ENCODE assay signal across 8 cellular contexts in the genomic region with DNA sequence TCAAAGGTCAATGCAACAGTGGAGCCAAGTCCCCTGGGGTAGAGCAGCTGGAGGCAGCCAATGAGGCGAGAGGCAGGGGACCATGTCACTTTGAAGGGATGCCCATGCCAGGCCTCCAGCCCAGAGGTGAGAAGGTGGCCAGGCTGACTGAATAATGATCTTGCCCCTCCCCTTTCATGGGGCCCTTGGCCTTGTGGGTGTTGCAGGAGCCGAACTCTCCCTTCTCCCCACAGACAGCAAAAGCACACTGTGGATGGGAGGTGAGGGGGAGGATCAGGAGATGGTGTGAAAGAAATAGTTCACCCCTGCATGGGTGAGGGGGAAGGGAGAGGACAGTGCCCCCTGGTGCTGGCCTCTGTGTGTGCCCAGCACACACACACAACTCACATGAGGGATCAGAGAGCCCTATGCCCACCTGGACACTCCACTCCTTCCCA. TPM values are rescaled to one million over a fixed set of nuclear protein-coding genes. Genes with fewer than 3 reads are reported as not detected.
A peak's percentile ranks its signal among the peaks of the same experiment; 100 is the strongest.
DNase-seq lines count a peak whose midpoint lies in the region; ATAC-seq, FAIRE-seq and TF ChIP-seq lines count a peak whose summit lies in the region.

No MANE protein-coding gene starts in this region.

- H3K4me1 Mint-ChIP-seq in activated CD8-positive, alpha-beta memory T cell treated with anti-CD3 and anti-CD28 coated beads, Interleukin-2, amount 10 ng/mL, durations not matched to agents 7 days and 5 days: peaks cover 87% of the 10 kb centered on the region
- peaks cover 78% of the 10 kb centered on the region for H3K4me1 Mint-ChIP-seq in T-helper 1 cell treated with Interleukin-12 subunit alpha and Interleukin-12 subunit beta and Interleukin-4 antibody, amounts not matched to agents 30 μg/mL and 1 μg/mL, for 36 hours (ENCODE audit: low read depth)
- no peaks in the 10 kb centered on the region for H3K4me1 Mint-ChIP-seq in endodermal cell

- H3K9me3 ChIP-seq in endodermal cell (ENCODE audit: control insufficient read depth, low read length): no peaks in the 10 kb centered on the region
- H3K9me3 ChIP-seq in sigmoid colon: no peaks in the 10 kb centered on the region

- intact Hi-C loops in sigmoid colon (cut with DNase I): no loop called here

- TF ChIP-seq POLR2A in sigmoid colon (IDR thresholded peaks at IDR 0.05) (no peak), H54 (IDR thresholded peaks at IDR 0.05; ENCODE audit: low read depth, low read length) (no peak)

- peaks cover 39% of the 10 kb centered on the region for H3K27me3 ChIP-seq in endodermal cell (ENCODE audit: control insufficient read depth, insufficient read depth, low read length, poor library complexity, severe bottlenecking)
- peaks cover 18 to 80% (median 42%) of the 10 kb centered on the region in 3 donors for H3K27me3 ChIP-seq in sigmoid colon

- H3K27ac Mint-ChIP-seq in activated CD8-positive, alpha-beta memory T cell treated with anti-CD3 and anti-CD28 coated beads, Interleukin-2, amount 10 ng/mL, durations not matched to agents 7 days and 5 days: peak overlapping the region; percentile 9
- H3K27ac Mint-ChIP-seq in T-helper 1 cell treated with Interleukin-12 subunit alpha and Interleukin-12 subunit beta and Interleukin-4 antibody, amounts not matched to agents 30 μg/mL and 1 μg/mL, for 36 hours: peak overlapping the region; percentile 31
- no peak overlapping the region for H3K27ac Mint-ChIP-seq in endodermal cell

- no peaks in the 10 kb centered on the region for H3K4me1 ChIP-seq in endodermal cell (ENCODE audit: control insufficient read depth, insufficient read depth, low read length)
- H3K4me1 ChIP-seq in sigmoid colon: peaks cover 0 to 14% (median 13%) of the 10 kb centered on the region in 4 donors

- no peak for ATAC-seq in activated CD8-positive, alpha-beta memory T cell treated with anti-CD3 and anti-CD28 coated beads, Interleukin-2, amount 10 ng/mL, durations not matched to agents 7 days and 5 days

- peak; percentile 66 for DNase-seq in activated CD8-positive, alpha-beta memory T cell treated with anti-CD3 and anti-CD28 coated beads, Interleukin-2, amount 10 ng/mL, durations not matched to agents 7 days and 5 days
- DNase-seq in activated CD8-positive, alpha-beta memory T cell treated with anti-CD3 and anti-CD28 coated beads, Interleukin-2, amount 50 U/mL, for 4 hours: no peak
- DNase-seq in endodermal cell (no peak), HT-29 (ENCODE audit: low spot score) (no peak), sigmoid colon (no peak), H54 (ENCODE audit: insufficient read length, low spot score) (no peak)
- peak; percentile 47 for DNase-seq in stimulated activated CD4-positive, alpha-beta T cell treated with anti-CD3 and anti-CD28 coated beads, Interleukin-4, amount 100 ng/mL, for 24 hours

- H3K36me3 ChIP-seq in endodermal cell (ENCODE audit: control insufficient read depth, insufficient read depth, low read length): no peaks in the 10 kb centered on the region
- no peaks in the 10 kb centered on the region for H3K36me3 ChIP-seq in sigmoid colon

- H3K9me3 Mint-ChIP-seq in activated CD8-positive, alpha-beta memory T cell treated with anti-CD3 and anti-CD28 coated beads, Interleukin-2, amount 10 ng/mL, durations not matched to agents 7 days and 5 days (ENCODE audit: low read depth): no peaks in the 10 kb centered on the region
- no peaks in the 10 kb centered on the region for H3K9me3 Mint-ChIP-seq in T-helper 1 cell treated with Interleukin-12 subunit alpha and Interleukin-12 subunit beta and Interleukin-4 antibody, amounts not matched to agents 30 μg/mL and 1 μg/mL, for 36 hours
- peaks cover 3% of the 10 kb centered on the region for H3K9me3 Mint-ChIP-seq in endodermal cell

- H3K27ac ChIP-seq in endodermal cell (ENCODE audit: low read depth, low read length) (no peak overlapping the region), sigmoid colon (no peak overlapping the region)

- H3K4me3 ChIP-seq in endodermal cell (ENCODE audit: low read length) (no peak overlapping the region), sigmoid colon (no peak overlapping the region)

- TF ChIP-seq CTCF in endodermal cell (conservative IDR thresholded peaks at IDR 0.05): peak; percentile 73
- peak in 1 of 4 experiments; percentile 15 for TF ChIP-seq CTCF in sigmoid colon (IDR thresholded peaks at IDR 0.05)

- no peaks in the 10 kb centered on the region for H3K36me3 Mint-ChIP-seq in activated CD8-positive, alpha-beta memory T cell treated with anti-CD3 and anti-CD28 coated beads, Interleukin-2, amount 10 ng/mL, durations not matched to agents 7 days and 5 days
- H3K36me3 Mint-ChIP-seq in T-helper 1 cell treated with Interleukin-12 subunit alpha and Interleukin-12 subunit beta and Interleukin-4 antibody, amounts not matched to agents 30 μg/mL and 1 μg/mL, for 36 hours (ENCODE audit: low read depth): no peaks in the 10 kb centered on the region
- H3K36me3 Mint-ChIP-seq in endodermal cell (ENCODE audit: low read depth): no peaks in the 10 kb centered on the region

- CTCF ChIA-PET in activated CD8-positive, alpha-beta memory T cell treated with anti-CD3 and anti-CD28 coated beads, Interleukin-2, amount 10 ng/mL, durations not matched to agents 7 days and 5 days (lab: Charles Lee): interaction anchor here (1.8 to 8.2 kb wide), 6 partner anchors 10 to 24 kb away, joined by 7 to 157 read pairs (median 24); partner anchors contain the start of gene TBX21

- FAIRE-seq in H54 (lab: Jason Lieb, UNC): no peak

- no peak overlapping the region for H3K4me3 Mint-ChIP-seq in activated CD8-positive, alpha-beta memory T cell treated with anti-CD3 and anti-CD28 coated beads, Interleukin-2, amount 10 ng/mL, durations not matched to agents 7 days and 5 days
- peak overlapping the region; percentile 21 for H3K4me3 Mint-ChIP-seq in T-helper 1 cell treated with Interleukin-12 subunit alpha and Interleukin-12 subunit beta and Interleukin-4 antibody, amounts not matched to agents 30 μg/mL and 1 μg/mL, for 36 hours
- no peak overlapping the region for H3K4me3 Mint-ChIP-seq in endodermal cell

- WGBS in endodermal cell (ENCODE audit: insufficient coverage in 1 of 2, insufficient read length in 1 of 2), 2 experiments: 100% methylated on average over 1 of the region's 2 CpGs; no CpG with 5 or more reads in 1 of the 2 experiments
- 61 to 67% methylated on average over 2 of the region's 2 CpGs for WGBS in sigmoid colon, 2 donors

- peaks cover 10% of the 10 kb centered on the region for H3K27me3 Mint-ChIP-seq in activated CD8-positive, alpha-beta memory T cell treated with anti-CD3 and anti-CD28 coated beads, Interleukin-2, amount 10 ng/mL, durations not matched to agents 7 days and 5 days
- H3K27me3 Mint-ChIP-seq in T-helper 1 cell treated with Interleukin-12 subunit alpha and Interleukin-12 subunit beta and Interleukin-4 antibody, amounts not matched to agents 30 μg/mL and 1 μg/mL, for 36 hours (ENCODE audit: low read depth): no peaks in the 10 kb centered on the region
- H3K27me3 Mint-ChIP-seq in endodermal cell (ENCODE audit: insufficient read depth): peaks cover 87% of the 10 kb centered on the region

- TF ChIP-seq EP300 in sigmoid colon (IDR thresholded peaks at IDR 0.05): no peak

- no peak overlapping the region for H3K9ac ChIP-seq in endodermal cell (ENCODE audit: extremely low read depth, low read length, poor library complexity, severe bottlenecking)

RNA-seq across cellular contexts. Expression of gene TBX21, which starts 15.8 kb away (rescaled TPM):
- total RNA-seq in activated CD8-positive, alpha-beta memory T cell treated with anti-CD3 and anti-CD28 coated beads, Interleukin-2, amount 10 ng/mL, durations not matched to agents 7 days and 5 days: 10 to 100 TPM; 59.0 to 68.4 TPM
- total RNA-seq in endodermal cell: not detected
- not detected for polyA plus RNA-seq in endodermal cell (2013, experiment 1 of 2)
- polyA plus RNA-seq in endodermal cell (2013, experiment 2 of 2): not detected
- not detected in 2 replicates for total RNA-seq in HT-29 (2014; rRNA removed; shearing (Covaris generic))
- total RNA-seq in sigmoid colon: under 1 TPM in 2 of 4 donors, not detected in 2; 0.36 to 0.41 TPM
- polyA plus RNA-seq in sigmoid colon: 1 to 10 TPM in 1 of 3 donors, under 1 TPM in 2; under 0.01 to 1.2 (median 0.23) TPM

RNA-seq across cellular contexts. Expression of gene TBKBP1, which starts 23.3 kb away (rescaled TPM):
- total RNA-seq in activated CD8-positive, alpha-beta memory T cell treated with anti-CD3 and anti-CD28 coated beads, Interleukin-2, amount 10 ng/mL, durations not matched to agents 7 days and 5 days: 1 to 10 TPM; 2.6 to 3.0 TPM
- total RNA-seq in endodermal cell: 10 to 100 TPM; 14.5 to 22.9 TPM
- 17.3 TPM for polyA plus RNA-seq in endodermal cell (2013, experiment 1 of 2)
- polyA plus RNA-seq in endodermal cell (2013, experiment 2 of 2): 16.7 TPM
- 0.18 and 0.20 TPM in 2 replicates for total RNA-seq in HT-29 (2014; rRNA removed; shearing (Covaris generic))
- 10 to 100 TPM in 2 of 4 donors, 1 to 10 TPM in 2; 7.8 to 25.5 (median 11.2) TPM for total RNA-seq in sigmoid colon
- polyA plus RNA-seq in sigmoid colon: 1 to 10 TPM; 3.5 to 4.6 (median 4.2) TPM

Comparison
In these comparisons a context has a peak if more than half of its experiments do, and no peak if none do; other contexts are left out.
1. DNase-seq: peak in activated CD8-positive, alpha-beta memory T cell treated with anti-CD3 and anti-CD28 coated beads, Interleukin-2, amount 10 ng/mL, durations not matched to agents 7 days and 5 days (single experiment) and stimulated activated CD4-positive, alpha-beta T cell treated with anti-CD3 and anti-CD28 coated beads, Interleukin-4, amount 100 ng/mL, for 24 hours (single experiment); none in activated CD8-positive, alpha-beta memory T cell treated with anti-CD3 and anti-CD28 coated beads, Interleukin-2, amount 50 U/mL, for 4 hours (single experiment), endodermal cell (single experiment), HT-29 (single experiment), sigmoid colon (single experiment) and H54 (single experiment).
2. RNA of gene TBX21, which starts 15.8 kb away (total RNA-seq): 59.0 to 68.4 TPM in activated CD8-positive, alpha-beta memory T cell treated with anti-CD3 and anti-CD28 coated beads, Interleukin-2, amount 10 ng/mL, durations not matched to agents 7 days and 5 days; 0.36 to 0.41 TPM in sigmoid colon, not detected in endodermal cell and not detected in HT-29; every median in the first group is over 10 times any median in the second.